Comparison of ENCODE assay signal across 13 cellular contexts in the genomic region with DNA sequence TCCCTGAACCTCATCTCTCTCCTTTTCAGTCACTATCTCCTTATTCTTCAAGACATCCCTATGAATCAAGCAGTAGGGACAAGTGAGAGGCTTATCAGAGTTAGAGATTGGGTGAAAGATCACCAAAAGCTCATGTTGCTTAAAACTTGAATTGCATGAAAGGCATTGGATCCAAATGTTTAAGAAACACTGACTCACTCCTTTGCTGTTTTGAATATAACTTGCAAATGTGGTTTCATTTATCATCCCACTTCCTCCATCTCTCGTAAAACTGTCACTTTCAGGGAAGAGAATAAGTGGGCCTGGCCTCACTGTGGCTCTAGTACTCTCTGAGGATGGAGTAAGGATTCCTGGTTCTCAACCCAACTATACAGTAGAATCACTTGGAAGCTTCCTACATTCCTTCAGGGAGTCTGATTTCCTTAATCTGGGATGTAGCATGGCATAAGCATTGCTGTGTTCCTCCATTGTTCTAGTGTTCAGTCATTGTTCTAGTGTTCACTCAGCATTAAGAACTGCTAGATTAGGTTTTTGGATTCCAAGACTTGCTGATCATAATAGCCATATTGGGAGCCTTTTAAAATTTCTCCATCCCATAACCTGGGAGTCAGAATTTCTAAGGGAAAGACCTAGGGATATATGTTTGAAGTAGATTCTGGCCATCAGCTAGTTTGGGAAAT.
A peak's percentile ranks its signal among the peaks of the same experiment; 100 is the strongest.
DNase-seq lines count a peak whose midpoint lies in the region; ATAC-seq, FAIRE-seq and TF ChIP-seq lines count a peak whose summit lies in the region.
"Had no signal": no experiment of that assay in that cellular context is flagged by ENCODE, and none has a peak within 500 bp of the region (broad histone marks: within the 10 kb centered on the region; RNA-seq: fewer than 3 reads in every experiment).

No MANE protein-coding gene starts in this region.

- H3K4me3 Mint-ChIP-seq in activated CD4-positive, alpha-beta memory T cell treated with anti-CD3 and anti-CD28 coated beads for 36 hours, result no peak overlapping the region
- H3K4me3 Mint-ChIP-seq: CD4-positive, alpha-beta T cell; memory B cell had no signal

- in situ Hi-C loops in K562 (cut with MboI), result no loop called here

- no peak overlapping the region for H3K27ac Mint-ChIP-seq in activated CD4-positive, alpha-beta memory T cell treated with anti-CD3 and anti-CD28 coated beads for 36 hours
- H3K27ac Mint-ChIP-seq: CD4-positive, alpha-beta T cell; memory B cell had no signal

- peaks cover 12% of the 10 kb centered on the region for H3K4me1 Mint-ChIP-seq in activated CD4-positive, alpha-beta memory T cell treated with anti-CD3 and anti-CD28 coated beads for 36 hours (ENCODE audit: low read depth)

- no peaks in the 10 kb centered on the region for H3K36me3 Mint-ChIP-seq in activated CD4-positive, alpha-beta memory T cell treated with anti-CD3 and anti-CD28 coated beads for 36 hours
- H3K36me3 Mint-ChIP-seq: memory B cell had no signal

- H3K9ac ChIP-seq in OCI-LY3 (ENCODE audit: low read length) (no peak overlapping the region), K562 (ENCODE audit: insufficient read depth in 1 of 2, low read depth in 2 of 2, low read length in 2 of 2) (no peak overlapping the region)

- intact Hi-C loops in K562 (cut with micrococcal nuclease), result no loop called here
- intact Hi-C loops in activated CD4-positive, alpha-beta memory T cell treated with anti-CD3 and anti-CD28 coated beads for 36 hours (cut with micrococcal nuclease), result no loop called here

- TF ChIP-seq EP300 in K562 (IDR thresholded peaks at IDR 0.05; ENCODE audit: low read length), result no peak
- TF ChIP-seq EP300 in upper lobe of left lung (IDR thresholded peaks at IDR 0.05), result no peak

- no peak for FAIRE-seq in K562 (lab: Jason Lieb, UNC)
- FAIRE-seq: GM12892 had no signal

- TF ChIP-seq RAD21 in K562 (CRISPR knock-in tag; conservative IDR thresholded peaks at IDR 0.05 in 1 of 2, IDR thresholded peaks at IDR 0.05 in 1 of 2), result no peak

- H3K27me3 Mint-ChIP-seq in activated CD4-positive, alpha-beta memory T cell treated with anti-CD3 and anti-CD28 coated beads for 36 hours, result peaks cover 8% of the 10 kb centered on the region

- H2AFZ ChIP-seq in OCI-LY3 (ENCODE audit: low read depth, low read length) (no peak overlapping the region), K562 (ENCODE audit: low read depth, low read length) (no peak overlapping the region)

- WGBS in K562 (ENCODE audit: insufficient coverage, low coverage, missing lambda C conversion rate), result 18% methylated on average over 1 of the region's 1 CpG
- WGBS in upper lobe of left lung, 2 donors, result 44 to 46% methylated on average over 1 of the region's 1 CpG

- H4K20me1 ChIP-seq in OCI-LY3 (ENCODE audit: insufficient read depth, low read length), result no peaks in the 10 kb centered on the region
- no peaks in the 10 kb centered on the region for H4K20me1 ChIP-seq in K562 (replicated peaks; ENCODE audit: control insufficient read depth, insufficient read depth, low read length)

- CTCF ChIA-PET in K562 (lab: Yijun Ruan, JAX; ENCODE audit: low intra/inter-chr PET ratio), result no interaction called here
- CTCF ChIA-PET in activated CD4-positive, alpha-beta memory T cell treated with anti-CD3 and anti-CD28 coated beads for 36 hours (lab: Charles Lee), result no interaction called here

- no peaks in the 10 kb centered on the region for H3K36me3 ChIP-seq in OCI-LY3 (replicated peaks; ENCODE audit: low read depth, low read length)
- no peaks in the 10 kb centered on the region for H3K36me3 ChIP-seq in K562 (ENCODE audit: control insufficient read depth, insufficient read depth, low read length)
- H3K36me3 ChIP-seq in upper lobe of left lung, result no peaks in the 10 kb centered on the region

- H3K27me3 ChIP-seq in OCI-LY3 (ENCODE audit: low read depth, low read length) (peaks cover 16% of the 10 kb centered on the region; the same call in 1 of the 2 replicates), K562 (ENCODE audit: control insufficient read depth in 2 of 2, insufficient read depth in 2 of 2, low read length in 2 of 2) (no peaks in the 10 kb centered on the region), upper lobe of left lung (no peaks in the 10 kb centered on the region)

- peak; percentile 61 for DNase-seq in AG09309 (ENCODE audit: low read depth)
- peak; percentile 53 for DNase-seq in H4 (ENCODE audit: low spot score)
- DNase-seq in K562 (ENCODE audit: extremely low read depth in 1 of 4, low spot score in 3 of 4), result peak in 1 of 4 experiments; percentile 6
- DNase-seq in NCI-H128 (lab: John Stamatoyannopoulos, UW; ENCODE audit: unreplicated experiment), result no peak
- DNase-seq in NCI-H2081 treated with DMSO at 0.1 percent for 48 hours (lab: John Stamatoyannopoulos, UW), result no peak
- no peak for DNase-seq in activated CD4-positive, alpha-beta memory T cell treated with anti-CD3 and anti-CD28 coated beads for 36 hours
- DNase-seq in upper lobe of left lung, result no peak
- DNase-seq: CD4-positive, alpha-beta T cell; NCI-H187 had no signal

- no peaks in the 10 kb centered on the region for H3K9me3 Mint-ChIP-seq in activated CD4-positive, alpha-beta memory T cell treated with anti-CD3 and anti-CD28 coated beads for 36 hours
- H3K9me3 Mint-ChIP-seq: CD4-positive, alpha-beta T cell; memory B cell had no signal

- TF ChIP-seq POLR2A in K562 (conservative IDR thresholded peaks at IDR 0.05), result no peak
- no peak for TF ChIP-seq POLR2A in upper lobe of left lung (IDR thresholded peaks at IDR 0.05)

- POLR2A ChIA-PET in K562 (lab: Yijun Ruan, JAX), result interaction anchor here (0.8 kb wide), 1 partner anchor 39 kb away, joined by 3 read pairs; no protein-coding TSS in a partner anchor
- POLR2A ChIA-PET in activated CD4-positive, alpha-beta memory T cell treated with anti-CD3 and anti-CD28 coated beads for 36 hours (lab: Charles Lee), result no interaction called here

- ATAC-seq in K562, result no peak
- ATAC-seq in upper lobe of left lung (ENCODE audit: low FRiP score in 2 of 2), result no peak
- ATAC-seq: Right ventricle myocardium inferior had no signal

- H3K4me2 ChIP-seq in OCI-LY3 (ENCODE audit: low read length) (peak overlapping the region; percentile 23), K562 (ENCODE audit: insufficient read depth, low read length) (no peak overlapping the region)

- H3K9me3 ChIP-seq in OCI-LY3 (ENCODE audit: insufficient read depth, low read length) (no peaks in the 10 kb centered on the region), K562 (replicated peaks; ENCODE audit: control insufficient read depth, insufficient read depth, low read depth, low read length) (no peaks in the 10 kb centered on the region), upper lobe of left lung (no peaks in the 10 kb centered on the region)

- H3K4me3 ChIP-seq in AG09309 (ENCODE audit: control insufficient read depth, low read depth, low read length), result no peak overlapping the region
- no peak overlapping the region for H3K4me3 ChIP-seq in OCI-LY3 (ENCODE audit: low read length)
- no peak overlapping the region for H3K4me3 ChIP-seq in K562
- H3K4me3 ChIP-seq in upper lobe of left lung, result no peak overlapping the region

- no peaks in the 10 kb centered on the region for H3K9me1 ChIP-seq in K562 (ENCODE audit: control insufficient read depth, insufficient read depth, low read length)

- no peak overlapping the region for H3K27ac ChIP-seq in OCI-LY3 (ENCODE audit: low read length)
- H3K27ac ChIP-seq in K562 (ENCODE audit: extremely low read depth, low read depth, low read length), result no peak overlapping the region
- no peak overlapping the region for H3K27ac ChIP-seq in upper lobe of left lung

- H3K79me2 ChIP-seq in OCI-LY3 (ENCODE audit: low read length) (no peaks in the 10 kb centered on the region), K562 (ENCODE audit: control insufficient read depth, insufficient read depth, low read length) (no peaks in the 10 kb centered on the region)

- no TSS peak for BruUV-seq in K562 (replicated peaks; lab: Mats Ljungman, UMichigan)

- TF ChIP-seq CTCF in AG09309 (IDR thresholded peaks at IDR 0.05; ENCODE audit: control insufficient read depth, insufficient read depth, low read depth, low read length, missing control alignments) (no peak), OCI-LY3 (IDR thresholded peaks at IDR 0.05; ENCODE audit: low read depth, low read length) (no peak), K562 (IDR thresholded peaks at IDR 0.05 in 2 of 3, conservative IDR thresholded peaks at IDR 0.05 in 1 of 3; ENCODE audit: insufficient read depth in 2 of 3, low read depth in 1 of 3, low read length in 3 of 3) (no peak), upper lobe of left lung (IDR thresholded peaks at IDR 0.05) (no peak)

- H3K4me1 ChIP-seq in OCI-LY3 (ENCODE audit: low read length), result peaks cover 31% of the 10 kb centered on the region
- no peaks in the 10 kb centered on the region; a peak in 1 of 5 replicates for H3K4me1 ChIP-seq in K562 (replicated peaks in 1 of 2; ENCODE audit: control insufficient read depth in 2 of 2, insufficient read depth in 2 of 2, low read length in 2 of 2)
- peaks cover 11 to 13% (median 12%) of the 10 kb centered on the region in 4 donors for H3K4me1 ChIP-seq in upper lobe of left lung

TF ChIP-seq in K562, 482 proteins besides CTCF, POLR2A, EP300 and RAD21 (continues in another document):
- TF ChIP-seq SPI1 (IDR thresholded peaks at IDR 0.05; ENCODE audit: borderline replicate concordance, low read depth, low read length), result 0 out of 2 replicates have a peak, but pooled peaks have one; percentile 30
- no peak for TF ChIP-seq HNRNPUL1 (IDR thresholded peaks at IDR 0.05; ENCODE audit: low read length)
- TF ChIP-seq, protein P1, sequence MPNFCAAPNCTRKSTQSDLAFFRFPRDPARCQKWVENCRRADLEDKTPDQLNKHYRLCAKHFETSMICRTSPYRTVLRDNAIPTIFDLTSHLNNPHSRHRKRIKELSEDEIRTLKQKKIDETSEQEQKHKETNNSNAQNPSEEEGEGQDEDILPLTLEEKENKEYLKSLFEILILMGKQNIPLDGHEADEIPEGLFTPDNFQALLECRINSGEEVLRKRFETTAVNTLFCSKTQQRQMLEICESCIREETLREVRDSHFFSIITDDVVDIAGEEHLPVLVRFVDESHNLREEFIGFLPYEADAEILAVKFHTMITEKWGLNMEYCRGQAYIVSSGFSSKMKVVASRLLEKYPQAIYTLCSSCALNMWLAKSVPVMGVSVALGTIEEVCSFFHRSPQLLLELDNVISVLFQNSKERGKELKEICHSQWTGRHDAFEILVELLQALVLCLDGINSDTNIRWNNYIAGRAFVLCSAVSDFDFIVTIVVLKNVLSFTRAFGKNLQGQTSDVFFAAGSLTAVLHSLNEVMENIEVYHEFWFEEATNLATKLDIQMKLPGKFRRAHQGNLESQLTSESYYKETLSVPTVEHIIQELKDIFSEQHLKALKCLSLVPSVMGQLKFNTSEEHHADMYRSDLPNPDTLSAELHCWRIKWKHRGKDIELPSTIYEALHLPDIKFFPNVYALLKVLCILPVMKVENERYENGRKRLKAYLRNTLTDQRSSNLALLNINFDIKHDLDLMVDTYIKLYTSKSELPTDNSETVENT (CRISPR knock-in tag; IDR thresholded peaks at IDR 0.05), result no peak

Comparison
In these comparisons a context has a peak if more than half of its experiments do, and no peak if none do; other contexts are left out.
1. DNase-seq: peak in AG09309 (single experiment) and H4 (single experiment); none in NCI-H128 (single experiment), NCI-H2081 treated with DMSO at 0.1 percent for 48 hours (single experiment), activated CD4-positive, alpha-beta memory T cell treated with anti-CD3 and anti-CD28 coated beads for 36 hours (single experiment) and upper lobe of left lung (0 of 2).